Comparison of ENCODE assay signal across 1 cellular context in the genomic region with DNA sequence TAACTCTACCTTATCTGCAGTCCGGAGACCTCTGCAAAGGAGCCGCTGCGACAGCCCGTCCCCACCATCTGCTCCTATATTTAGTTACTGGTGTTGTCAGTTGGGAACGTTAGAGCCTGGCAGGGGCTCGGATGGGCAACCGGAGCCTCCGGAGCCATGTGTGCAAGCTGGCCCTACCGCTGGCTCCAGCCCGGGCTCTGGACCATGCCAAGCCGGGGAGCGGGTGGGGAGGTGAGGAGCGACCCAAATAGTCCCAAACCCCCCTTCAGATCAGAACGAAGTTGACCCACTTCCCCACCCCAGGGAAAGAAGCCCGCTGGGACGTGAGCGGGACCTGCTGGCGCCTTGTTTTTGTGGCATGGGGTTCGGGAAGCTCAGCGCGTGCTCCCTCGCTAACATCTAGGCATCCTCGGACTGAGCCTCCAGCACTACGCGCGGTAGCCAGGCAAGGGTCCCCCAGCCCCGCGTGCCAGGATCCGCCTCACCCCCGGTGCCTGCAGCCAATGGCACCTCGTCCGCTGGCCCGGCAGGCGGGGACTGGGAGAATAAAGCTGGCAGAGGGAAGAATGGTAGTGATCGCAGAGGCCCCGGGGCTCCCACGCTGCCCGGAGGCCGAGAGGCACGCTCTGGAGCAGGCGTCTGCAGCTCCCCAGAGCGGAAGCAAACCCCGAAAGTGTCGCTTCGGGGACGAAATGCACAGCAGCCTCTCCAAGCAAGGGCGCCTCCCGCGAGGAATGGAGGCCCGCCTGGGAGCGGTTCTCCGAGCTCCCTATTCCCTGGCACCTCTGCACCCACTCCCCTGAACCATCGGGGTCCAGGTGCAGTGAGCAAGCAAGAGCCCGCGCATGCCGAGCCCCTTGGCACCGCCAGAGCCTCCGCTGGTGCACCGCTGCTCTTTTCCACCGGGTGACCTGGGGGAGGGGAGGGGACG.
TF ChIP-seq lines count a peak whose summit lies in the region.

No MANE protein-coding gene starts in this region.

TF ChIP-seq in K562, 482 proteins besides CTCF, POLR2A, EP300 and RAD21 (continued from another document and continues in another):
- TF ChIP-seq, protein P1, sequence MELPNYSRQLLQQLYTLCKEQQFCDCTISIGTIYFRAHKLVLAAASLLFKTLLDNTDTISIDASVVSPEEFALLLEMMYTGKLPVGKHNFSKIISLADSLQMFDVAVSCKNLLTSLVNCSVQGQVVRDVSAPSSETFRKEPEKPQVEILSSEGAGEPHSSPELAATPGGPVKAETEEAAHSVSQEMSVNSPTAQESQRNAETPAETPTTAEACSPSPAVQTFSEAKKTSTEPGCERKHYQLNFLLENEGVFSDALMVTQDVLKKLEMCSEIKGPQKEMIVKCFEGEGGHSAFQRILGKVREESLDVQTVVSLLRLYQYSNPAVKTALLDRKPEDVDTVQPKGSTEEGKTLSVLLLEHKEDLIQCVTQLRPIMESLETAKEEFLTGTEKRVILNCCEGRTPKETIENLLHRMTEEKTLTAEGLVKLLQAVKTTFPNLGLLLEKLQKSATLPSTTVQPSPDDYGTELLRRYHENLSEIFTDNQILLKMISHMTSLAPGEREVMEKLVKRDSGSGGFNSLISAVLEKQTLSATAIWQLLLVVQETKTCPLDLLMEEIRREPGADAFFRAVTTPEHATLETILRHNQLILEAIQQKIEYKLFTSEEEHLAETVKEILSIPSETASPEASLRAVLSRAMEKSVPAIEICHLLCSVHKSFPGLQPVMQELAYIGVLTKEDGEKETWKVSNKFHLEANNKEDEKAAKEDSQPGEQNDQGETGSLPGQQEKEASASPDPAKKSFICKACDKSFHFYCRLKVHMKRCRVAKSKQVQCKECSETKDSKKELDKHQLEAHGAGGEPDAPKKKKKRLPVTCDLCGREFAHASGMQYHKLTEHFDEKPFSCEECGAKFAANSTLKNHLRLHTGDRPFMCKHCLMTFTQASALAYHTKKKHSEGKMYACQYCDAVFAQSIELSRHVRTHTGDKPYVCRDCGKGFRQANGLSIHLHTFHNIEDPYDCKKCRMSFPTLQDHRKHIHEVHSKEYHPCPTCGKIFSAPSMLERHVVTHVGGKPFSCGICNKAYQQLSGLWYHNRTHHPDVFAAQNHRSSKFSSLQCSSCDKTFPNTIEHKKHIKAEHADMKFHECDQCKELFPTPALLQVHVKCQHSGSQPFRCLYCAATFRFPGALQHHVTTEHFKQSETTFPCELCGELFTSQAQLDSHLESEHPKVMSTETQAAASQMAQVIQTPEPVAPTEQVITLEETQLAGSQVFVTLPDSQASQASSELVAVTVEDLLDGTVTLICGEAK (IDR thresholded peaks at IDR 0.05), result peak; percentile 67
- TF ChIP-seq, protein P1 (CRISPR knock-in tag; IDR thresholded peaks at IDR 0.05), result no peak
- TF ChIP-seq NBN (IDR thresholded peaks at IDR 0.05; ENCODE audit: low read depth) (peak; percentile 65; the same call in 1 of the 2 replicates), PHF20 (IDR thresholded peaks at IDR 0.05; ENCODE audit: partially characterized antibody) (no peak), CHD4 (IDR thresholded peaks at IDR 0.05; ENCODE audit: insufficient read depth, insufficient replicate concordance, low read depth, low read length, poor library complexity, severe bottlenecking) (no peak), ETV1 (tag; conservative IDR thresholded peaks at IDR 0.05; ENCODE audit: low read depth) (no peak; the same call in 1 of the 2 replicates), ELF4 (CRISPR knock-in tag; IDR thresholded peaks at IDR 0.05) (no peak), PHTF2 (CRISPR knock-in tag; IDR thresholded peaks at IDR 0.05) (no peak), MTA3 (IDR thresholded peaks at IDR 0.05; ENCODE audit: borderline replicate concordance) (peak; percentile 47; the same call in 1 of the 2 replicates), U2AF2 (optimal IDR thresholded peaks at IDR 0.05; ENCODE audit: low read depth, low read length) (no peak), OTX1 (CRISPR knock-in tag; IDR thresholded peaks at IDR 0.05) (no peak), KDM4B (IDR thresholded peaks at IDR 0.05; ENCODE audit: borderline replicate concordance in 2 of 2, low read depth in 1 of 2) (no peak), ZFP1 (CRISPR knock-in tag; IDR thresholded peaks at IDR 0.05) (no peak), ERF (CRISPR knock-in tag; IDR thresholded peaks at IDR 0.05) (no peak), RBBP5 (IDR thresholded peaks at IDR 0.05; ENCODE audit: borderline replicate concordance, insufficient read depth, low read length, poor library complexity, severe bottlenecking) (no peak), MYC (IDR thresholded peaks at IDR 0.05; ENCODE audit: low read depth, low read length) (no peak), MYC (CRISPR knock-in tag; IDR thresholded peaks at IDR 0.05; ENCODE audit: borderline replicate concordance, low read depth) (peak; percentile 48; the same call in 1 of the 2 replicates), ZNF77 (CRISPR knock-in tag; IDR thresholded peaks at IDR 0.05) (no peak), STAT5B (CRISPR knock-in tag; IDR thresholded peaks at IDR 0.05) (no peak), MXI1 (IDR thresholded peaks at IDR 0.05; ENCODE audit: low read depth, low read length) (no peak), TOE1 (IDR thresholded peaks at IDR 0.05; ENCODE audit: borderline replicate concordance) (no peak), TOE1 (CRISPR knock-in tag; IDR thresholded peaks at IDR 0.05; ENCODE audit: borderline replicate concordance, low read depth) (0 out of 2 replicates have a peak, but pooled peaks have one; percentile 40), HNRNPLL (IDR thresholded peaks at IDR 0.05; ENCODE audit: low read depth, low read length, poor library complexity, severe bottlenecking) (no peak), DIDO1 (tag; IDR thresholded peaks at IDR 0.05; ENCODE audit: low read depth) (no peak), ZFX (CRISPR knock-in tag; IDR thresholded peaks at IDR 0.05) (peak; percentile 50; the same call in 1 of the 2 replicates), E2F6 (IDR thresholded peaks at IDR 0.05; ENCODE audit: borderline replicate concordance in 1 of 2, extremely low read depth in 1 of 2, insufficient read depth in 1 of 2, insufficient read length in 1 of 2, low read depth in 1 of 2, low read length in 1 of 2, poor library complexity in 1 of 2, severe bottlenecking in 1 of 2) (peak in 1 of 2 experiments; percentile 10), KDM5B (IDR thresholded peaks at IDR 0.05; ENCODE audit: insufficient replicate concordance, low read depth, low read length) (no peak), TGIF2 (CRISPR knock-in tag; IDR thresholded peaks at IDR 0.05) (0 out of 2 replicates have a peak, but pooled peaks have one; percentile 17), PTBP1 (IDR thresholded peaks at IDR 0.05; ENCODE audit: low read depth, low read length) (0 out of 2 replicates have a peak, but pooled peaks have one; percentile 50), ZNF668 (CRISPR knock-in tag; IDR thresholded peaks at IDR 0.05) (no peak), RBM22 (IDR thresholded peaks at IDR 0.05; ENCODE audit: low read depth, low read length, poor library complexity, severe bottlenecking) (peak; percentile 41), SREBF1 (IDR thresholded peaks at IDR 0.05; ENCODE audit: borderline replicate concordance, low read depth, low read length) (no peak), NRF1 (conservative IDR thresholded peaks at IDR 0.05 in 1 of 2, IDR thresholded peaks at IDR 0.05 in 1 of 2) (no peak), RERE (CRISPR knock-in tag; IDR thresholded peaks at IDR 0.05; ENCODE audit: borderline replicate concordance) (0 out of 2 replicates have a peak, but pooled peaks have one; percentile 48), SMAD4 (CRISPR knock-in tag; conservative IDR thresholded peaks at IDR 0.05) (no peak), PTRF (tag; IDR thresholded peaks at IDR 0.05) (no peak), HMG20A (CRISPR knock-in tag; conservative IDR thresholded peaks at IDR 0.05) (no peak), LCOR (CRISPR knock-in tag; IDR thresholded peaks at IDR 0.05) (peak; percentile 79)
- TF ChIP-seq, protein P2, sequence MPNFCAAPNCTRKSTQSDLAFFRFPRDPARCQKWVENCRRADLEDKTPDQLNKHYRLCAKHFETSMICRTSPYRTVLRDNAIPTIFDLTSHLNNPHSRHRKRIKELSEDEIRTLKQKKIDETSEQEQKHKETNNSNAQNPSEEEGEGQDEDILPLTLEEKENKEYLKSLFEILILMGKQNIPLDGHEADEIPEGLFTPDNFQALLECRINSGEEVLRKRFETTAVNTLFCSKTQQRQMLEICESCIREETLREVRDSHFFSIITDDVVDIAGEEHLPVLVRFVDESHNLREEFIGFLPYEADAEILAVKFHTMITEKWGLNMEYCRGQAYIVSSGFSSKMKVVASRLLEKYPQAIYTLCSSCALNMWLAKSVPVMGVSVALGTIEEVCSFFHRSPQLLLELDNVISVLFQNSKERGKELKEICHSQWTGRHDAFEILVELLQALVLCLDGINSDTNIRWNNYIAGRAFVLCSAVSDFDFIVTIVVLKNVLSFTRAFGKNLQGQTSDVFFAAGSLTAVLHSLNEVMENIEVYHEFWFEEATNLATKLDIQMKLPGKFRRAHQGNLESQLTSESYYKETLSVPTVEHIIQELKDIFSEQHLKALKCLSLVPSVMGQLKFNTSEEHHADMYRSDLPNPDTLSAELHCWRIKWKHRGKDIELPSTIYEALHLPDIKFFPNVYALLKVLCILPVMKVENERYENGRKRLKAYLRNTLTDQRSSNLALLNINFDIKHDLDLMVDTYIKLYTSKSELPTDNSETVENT (CRISPR knock-in tag; IDR thresholded peaks at IDR 0.05), result no peak
